8 cellular contexts compared by ENCODE assay signal in the genomic region with DNA sequence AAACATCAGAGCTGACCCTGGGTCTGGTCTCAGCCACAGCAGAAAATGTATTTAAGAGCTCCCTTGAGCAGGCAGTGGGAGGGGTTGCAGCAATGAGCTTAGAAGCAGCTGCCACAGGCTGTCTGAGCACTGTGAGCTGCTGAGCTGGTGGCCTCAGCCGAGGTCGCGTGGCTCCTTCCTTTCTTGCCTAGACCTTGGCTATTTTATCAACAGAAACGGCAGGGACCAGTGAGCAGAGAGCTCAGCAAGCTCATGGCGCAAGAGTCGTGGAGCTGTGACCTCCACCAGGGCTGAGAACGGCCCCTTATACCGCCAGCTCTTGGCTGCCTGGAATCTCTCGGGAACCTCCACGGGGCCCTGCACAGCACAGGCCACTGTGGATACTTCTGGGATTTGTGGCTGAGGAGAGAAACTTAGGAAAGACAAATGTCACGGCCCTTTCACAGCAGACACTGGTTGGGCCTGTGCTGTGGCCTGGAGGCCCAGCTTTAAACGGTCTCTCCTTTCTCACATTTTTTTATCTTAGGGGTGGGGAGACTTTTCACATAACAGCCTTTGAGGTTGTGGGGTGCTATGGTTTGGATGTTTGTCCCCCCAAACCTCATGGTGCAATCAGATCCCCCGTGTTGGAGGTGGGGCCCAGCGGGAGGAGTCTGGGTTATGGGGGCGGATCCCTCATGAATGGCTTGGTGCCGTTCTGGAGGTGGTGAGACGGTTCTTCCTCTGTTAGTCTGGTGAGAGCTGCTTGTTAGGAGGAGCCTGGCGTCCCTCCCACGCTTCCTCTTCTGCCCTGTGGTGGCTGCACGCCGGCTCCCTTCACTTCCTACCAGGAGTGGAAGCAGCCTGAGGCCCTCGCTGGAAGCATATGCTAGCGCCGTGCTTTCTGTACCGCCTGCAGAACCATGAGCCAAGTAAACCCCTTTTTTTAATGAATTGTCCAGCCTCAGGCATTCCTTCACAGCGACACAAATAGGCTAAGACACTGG. TPM values are rescaled to one million over a fixed set of nuclear protein-coding genes. Genes with fewer than 3 reads are reported as not detected.
DNase-seq lines count a peak whose midpoint lies in the region; TF ChIP-seq lines count a peak whose summit lies in the region.

No MANE protein-coding gene starts in this region.

- H3K4me3 ChIP-seq in SJCRH30: peak overlapping the region; percentile 23
- H3K4me3 ChIP-seq in left ventricle myocardium inferior: no peak overlapping the region
- no peak overlapping the region for H3K4me3 ChIP-seq in spleen
- H3K4me3 ChIP-seq in lower leg skin (ENCODE audit: low read depth, poor library complexity, severe bottlenecking): no peak overlapping the region

- peak; percentile 21 for DNase-seq in NCI-H345 (lab: John Stamatoyannopoulos, UW)
- DNase-seq in NCI-H345 treated with DMSO at 0.1 percent for 48 hours (lab: John Stamatoyannopoulos, UW; ENCODE audit: unreplicated experiment): no peak
- peak; percentile 89 to 93 for DNase-seq in SJCRH30
- DNase-seq in left ventricle myocardium inferior: peak; percentile 56
- peak; percentile 69 for DNase-seq in spleen
- DNase-seq in lower leg skin (ENCODE audit: low spot score in 2 of 2): no peak
- no peak for DNase-seq in iPS-NIHi11 (ENCODE audit: low spot score)
- DNase-seq in activated CD4-positive, CD25-positive, alpha-beta regulatory T cell (lab: John Stamatoyannopoulos, UW): no peak

- H3K27me3 ChIP-seq in SJCRH30 (no peaks in the 10 kb centered on the region), left ventricle myocardium inferior (ENCODE audit: low read depth) (peaks cover 3% of the 10 kb centered on the region), spleen (replicated peaks in 1 of 7) (no peaks in the 10 kb centered on the region)

- 62 to 71% (median 67%) methylated on average over 26 of the region's 26 CpGs for WGBS in spleen, 5 donors
- WGBS in lower leg skin, 2 donors: 71 to 75% methylated on average over 22 to 26 of the region's 26 CpGs

- H3K4me1 ChIP-seq in SJCRH30 (peaks cover 45% of the 10 kb centered on the region), left ventricle myocardium inferior (peaks cover 34% of the 10 kb centered on the region), spleen (peaks cover 0 to 50% (median 20%) of the 10 kb centered on the region in 6 donors)

- TF ChIP-seq POLR2A in spleen (IDR thresholded peaks at IDR 0.05) (no peak), lower leg skin (IDR thresholded peaks at IDR 0.05) (no peak)

- H3K36me3 ChIP-seq in SJCRH30: no peaks in the 10 kb centered on the region
- H3K36me3 ChIP-seq in left ventricle myocardium inferior: no peaks in the 10 kb centered on the region
- no peaks in the 10 kb centered on the region for H3K36me3 ChIP-seq in spleen

- intact Hi-C loops in left ventricle myocardium inferior (cut with micrococcal nuclease): no loop called here
- intact Hi-C loops in spleen (cut with DNase I; ENCODE audit: low total_unique reads): no loop called here
- intact Hi-C loops in lower leg skin (cut with DNase I; ENCODE audit: low total_unique reads): no loop called here

- TF ChIP-seq CTCF in left ventricle myocardium inferior (IDR thresholded peaks at IDR 0.05; ENCODE audit: borderline replicate concordance) (no peak), spleen (IDR thresholded peaks at IDR 0.05 in 8 of 11, conservative IDR thresholded peaks at IDR 0.05 in 3 of 11) (no peak), lower leg skin (IDR thresholded peaks at IDR 0.05) (no peak)

- H3K27ac ChIP-seq in SJCRH30 (peak overlapping the region; percentile 89), left ventricle myocardium inferior (replicated peaks) (peak overlapping the region; percentile 66), spleen (peak overlapping the region; percentile 5 to 78 (median 67))

- H3K9me3 ChIP-seq in SJCRH30 (replicated peaks) (no peaks in the 10 kb centered on the region), left ventricle myocardium inferior (replicated peaks) (no peaks in the 10 kb centered on the region), spleen (no peaks in the 10 kb centered on the region)

RNA-seq across cellular contexts. Expression of gene ALLC, which starts 1.7 kb away (rescaled TPM):
- not detected in 2 replicates for total RNA-seq in SJCRH30 (2014; rRNA removed; shearing (Covaris generic))
- total RNA-seq in left ventricle myocardium inferior (not detected), spleen (not detected), lower leg skin (1 to 10 TPM in 1 of 4 donors, under 1 TPM in 1, not detected in 2; 0.23 to 1.1 TPM)
- not detected for polyA plus RNA-seq in spleen

RNA-seq across cellular contexts. Expression of gene DCDC2C, which starts 43.6 kb away (rescaled TPM):
- not detected in 2 replicates for total RNA-seq in SJCRH30 (2014; rRNA removed; shearing (Covaris generic))
- total RNA-seq in left ventricle myocardium inferior (not detected), spleen (not detected), lower leg skin (under 1 TPM in 1 of 4 donors, not detected in 3; 0.16 TPM)
- polyA plus RNA-seq in spleen: under 1 TPM in 2 of 3 donors, not detected in 1; 0.03 to 0.22 TPM

Comparison
In these comparisons a context has a peak if more than half of its experiments do, and no peak if none do; other contexts are left out.
1. DNase-seq: peak in NCI-H345 (single experiment), SJCRH30 (2 of 2), left ventricle myocardium inferior (single experiment) and spleen (single experiment); none in NCI-H345 treated with DMSO at 0.1 percent for 48 hours (single experiment), lower leg skin (0 of 2), iPS-NIHi11 (single experiment) and activated CD4-positive, CD25-positive, alpha-beta regulatory T cell (0 of 4).
2. Peak in every context shown above with its lines, with median percentiles within 50 percentile points of each other: H3K27ac ChIP-seq.